Comparison of ENCODE assay signal across 12 cellular contexts in the genomic region with DNA sequence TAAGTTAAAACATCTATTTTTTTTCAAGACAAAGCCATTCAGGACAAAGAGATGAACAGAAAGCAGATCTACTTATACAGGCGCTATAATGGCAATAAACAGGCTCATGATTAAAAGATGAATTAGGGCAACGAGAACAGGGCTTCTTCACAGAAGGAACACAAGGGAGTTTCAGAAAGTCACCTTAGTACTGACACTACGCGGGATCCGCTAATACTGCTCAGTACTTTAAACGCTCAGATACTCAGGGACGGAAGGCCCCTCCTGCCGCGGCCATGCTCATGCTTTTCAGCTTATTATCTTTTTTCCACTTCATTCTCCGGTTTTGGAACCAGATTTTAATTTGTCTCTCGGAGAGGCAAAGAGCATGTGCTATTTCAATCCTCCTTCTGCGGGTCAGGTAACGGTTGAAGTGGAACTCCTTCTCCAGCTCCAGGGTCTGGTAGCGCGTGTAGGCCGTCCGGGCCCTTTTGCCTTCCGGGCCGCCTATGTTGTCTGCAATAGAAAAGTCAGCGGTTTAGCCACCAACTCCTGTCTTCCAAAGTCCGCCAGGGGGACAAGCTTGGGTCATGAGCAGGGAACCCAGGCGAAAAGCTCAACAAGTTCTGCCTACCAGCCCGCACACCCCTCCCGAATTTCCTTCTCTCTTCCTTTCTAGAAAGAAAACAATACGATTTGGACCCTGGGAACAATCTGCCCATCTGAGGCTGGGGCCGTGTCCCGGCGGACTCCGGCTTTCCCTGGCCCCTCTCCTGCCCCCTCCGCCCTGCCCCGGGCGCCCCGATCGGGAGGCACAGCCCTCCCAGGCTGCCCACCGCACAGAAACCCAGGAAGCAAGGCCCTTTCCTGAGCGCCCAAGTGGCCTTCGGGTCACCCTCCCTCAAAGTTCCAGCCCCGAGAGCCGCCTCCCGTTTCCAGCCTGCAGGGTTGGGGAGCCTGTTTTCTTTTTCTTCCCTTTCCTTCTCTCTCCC. TPM values are rescaled to one million over a fixed set of nuclear protein-coding genes. Genes with fewer than 3 reads are reported as not detected.
DNase-seq lines count a peak whose midpoint lies in the region; ATAC-seq and TF ChIP-seq lines count a peak whose summit lies in the region.
"Had no signal": no experiment of that assay in that cellular context is flagged by ENCODE, and none has a peak within 500 bp of the region (broad histone marks: within the 10 kb centered on the region; RNA-seq: fewer than 3 reads in every experiment).

No MANE protein-coding gene starts in this region.

- TF ChIP-seq CTCF in OCI-LY3 (IDR thresholded peaks at IDR 0.05; ENCODE audit: low read depth, low read length) (no peak), fibroblast of pulmonary artery (IDR thresholded peaks at IDR 0.05; ENCODE audit: low read length, missing control alignments) (no peak), neural crest cell (conservative IDR thresholded peaks at IDR 0.05) (peak; percentile 40)

- no peak for ATAC-seq in HG03175 (IDR thresholded peaks at IDR 0.05; ENCODE audit: unreplicated experiment)
- ATAC-seq in stimulated activated naive B cell treated with anti-CD40 and anti-IgM and Interleukin-4, amounts not matched to agents 10 μg/mL and 1 μg/mL and 100 μg/mL, for 72 hours (replicated peaks): no peak
- ATAC-seq: naive thymus-derived CD8-positive, alpha-beta T cell had no signal

- H3K9me3 ChIP-seq in OCI-LY3 (ENCODE audit: insufficient read depth, low read length): no peaks in the 10 kb centered on the region

- H3K79me2 ChIP-seq in OCI-LY3 (ENCODE audit: low read length): no peaks in the 10 kb centered on the region

- peak overlapping the region; percentile 76 for H3K27ac Mint-ChIP-seq in neural crest cell (ENCODE audit: unreplicated experiment)
- H3K27ac Mint-ChIP-seq in stimulated activated naive B cell treated with anti-CD40 and anti-IgM and Interleukin-4, amounts not matched to agents 10 μg/mL and 1 μg/mL and 100 μg/mL, for 72 hours: no peak overlapping the region
- H3K27ac Mint-ChIP-seq: CD4-positive, CD25-positive, alpha-beta regulatory T cell had no signal

- H4K20me1 ChIP-seq in OCI-LY3 (ENCODE audit: insufficient read depth, low read length): no peaks in the 10 kb centered on the region

- H3K4me1 ChIP-seq in OCI-LY3 (ENCODE audit: low read length): 0 out of 2 replicates have a peak, but pooled peaks cover 3% of the 10 kb centered on the region

- H3K4me2 ChIP-seq in OCI-LY3 (ENCODE audit: low read length): peak overlapping the region; percentile 96

- peak overlapping the region; percentile 57; the same call in 1 of the 2 replicates for H3K9ac ChIP-seq in OCI-LY3 (ENCODE audit: low read length)

- DNase-seq in ACHN: peak; percentile 87
- no peak for DNase-seq in fibroblast of pulmonary artery (ENCODE audit: low read depth)
- no peak for DNase-seq in neural crest cell (ENCODE audit: low read depth, low spot score)
- no peak for DNase-seq in NCI-H2196 (lab: John Stamatoyannopoulos, UW; ENCODE audit: unreplicated experiment)
- DNase-seq in cerebellar cortex (ENCODE audit: low spot score): no peak
- no peak for DNase-seq in stimulated activated naive B cell treated with anti-CD40 and anti-IgM and Interleukin-4, amounts not matched to agents 10 μg/mL and 1 μg/mL and 100 μg/mL, for 72 hours
- DNase-seq: CD4-positive, CD25-positive, alpha-beta regulatory T cell; naive thymus-derived CD8-positive, alpha-beta T cell; NCI-H2081 treated with DMSO at 0.1 percent for 48 hours had no signal

- peak overlapping the region; percentile 86 for H3K4me3 Mint-ChIP-seq in neural crest cell
- H3K4me3 Mint-ChIP-seq in stimulated activated naive B cell treated with anti-CD40 and anti-IgM and Interleukin-4, amounts not matched to agents 10 μg/mL and 1 μg/mL and 100 μg/mL, for 72 hours: peak overlapping the region in 1 of 2 donors; percentile 80

- peaks cover 3% of the 10 kb centered on the region for H3K36me3 Mint-ChIP-seq in neural crest cell (ENCODE audit: low read depth)
- no peaks in the 10 kb centered on the region for H3K36me3 Mint-ChIP-seq in stimulated activated naive B cell treated with anti-CD40 and anti-IgM and Interleukin-4, amounts not matched to agents 10 μg/mL and 1 μg/mL and 100 μg/mL, for 72 hours
- H3K36me3 Mint-ChIP-seq: CD4-positive, CD25-positive, alpha-beta regulatory T cell; naive thymus-derived CD8-positive, alpha-beta T cell had no signal

- H3K9me3 Mint-ChIP-seq in neural crest cell: peaks cover 4% of the 10 kb centered on the region
- no peaks in the 10 kb centered on the region for H3K9me3 Mint-ChIP-seq in stimulated activated naive B cell treated with anti-CD40 and anti-IgM and Interleukin-4, amounts not matched to agents 10 μg/mL and 1 μg/mL and 100 μg/mL, for 72 hours

- no peak overlapping the region for H2AFZ ChIP-seq in OCI-LY3 (ENCODE audit: low read depth, low read length)

- peaks cover 32% of the 10 kb centered on the region for H3K4me1 Mint-ChIP-seq in neural crest cell
- H3K4me1 Mint-ChIP-seq in stimulated activated naive B cell treated with anti-CD40 and anti-IgM and Interleukin-4, amounts not matched to agents 10 μg/mL and 1 μg/mL and 100 μg/mL, for 72 hours: peaks cover 10% of the 10 kb centered on the region in 2 donors
- H3K4me1 Mint-ChIP-seq: CD4-positive, CD25-positive, alpha-beta regulatory T cell had no signal

- peaks cover 100% of the 10 kb centered on the region for H3K27me3 Mint-ChIP-seq in neural crest cell (ENCODE audit: low read depth)
- H3K27me3 Mint-ChIP-seq in stimulated activated naive B cell treated with anti-CD40 and anti-IgM and Interleukin-4, amounts not matched to agents 10 μg/mL and 1 μg/mL and 100 μg/mL, for 72 hours: peaks cover 50 to 62% of the 10 kb centered on the region in 2 donors

- H3K4me3 ChIP-seq in OCI-LY3 (ENCODE audit: low read length) (peak overlapping the region; percentile 88), fibroblast of pulmonary artery (replicated peaks; ENCODE audit: low read depth, low read length) (peak overlapping the region; percentile 48)

- no peak overlapping the region for H3K27ac ChIP-seq in OCI-LY3 (ENCODE audit: low read length)
- H3K27ac ChIP-seq: VCaP had no signal

- peaks cover 6% of the 10 kb centered on the region for H3K27me3 ChIP-seq in OCI-LY3 (ENCODE audit: low read depth, low read length)

- no peaks in the 10 kb centered on the region for H3K36me3 ChIP-seq in OCI-LY3 (replicated peaks; ENCODE audit: low read depth, low read length)

- in situ Hi-C loops in ACHN (cut with HindIII; ENCODE audit: low pct_ligation_motif_present, low pct_unique_long_range_greater_than_20kb, low sequenced_read_pairs): no loop called here

RNA-seq across cellular contexts. Expression of a gene that starts 1.6 kb away (rescaled TPM):
- 3.2 and 4.3 TPM in 2 replicates for total RNA-seq in neural crest cell
- total RNA-seq: CD4-positive, CD25-positive, alpha-beta regulatory T cell; naive thymus-derived CD8-positive, alpha-beta T cell had no signal

RNA-seq across cellular contexts. Expression of a gene that starts 5.7 kb away (rescaled TPM):
- 1.6 and 2.0 TPM in 2 replicates for total RNA-seq in neural crest cell
- total RNA-seq: CD4-positive, CD25-positive, alpha-beta regulatory T cell; naive thymus-derived CD8-positive, alpha-beta T cell had no signal

RNA-seq across cellular contexts. Expression of a gene that starts 10.5 kb away (rescaled TPM):
- 10.6 and 11.3 TPM in 2 replicates for total RNA-seq in neural crest cell
- total RNA-seq: CD4-positive, CD25-positive, alpha-beta regulatory T cell; naive thymus-derived CD8-positive, alpha-beta T cell had no signal

RNA-seq across cellular contexts. Expression of a gene that starts 11.3 kb away (rescaled TPM):
- total RNA-seq in neural crest cell: 0.68 and 0.96 TPM in 2 replicates
- total RNA-seq: CD4-positive, CD25-positive, alpha-beta regulatory T cell had no signal

RNA-seq across cellular contexts. Expression of a gene that starts 14.6 kb away (rescaled TPM):
- total RNA-seq in neural crest cell: 7.1 and 8.8 TPM in 2 replicates
- total RNA-seq: CD4-positive, CD25-positive, alpha-beta regulatory T cell; naive thymus-derived CD8-positive, alpha-beta T cell had no signal
